ENCODE assay signal across 2 cellular contexts in genomic region chr6:52417675-52418111, GRCh38.
A peak's percentile ranks its signal among the peaks of the same experiment; 100 is the strongest.
TF ChIP-seq lines count a peak whose summit lies in the region.

No MANE protein-coding gene starts in this region.

TF ChIP-seq in HCT116, 20 proteins besides CTCF, POLR2A, EP300 and RAD21 (continued from another document):
- no peak for TF ChIP-seq ZBTB33 (IDR thresholded peaks at IDR 0.05; ENCODE audit: extremely low read depth, insufficient replicate concordance, low read length)

TF ChIP-seq in SK-N-SH, 30 proteins besides CTCF, POLR2A, EP300 and RAD21 (continued from another document):
- TF ChIP-seq, protein P1, sequence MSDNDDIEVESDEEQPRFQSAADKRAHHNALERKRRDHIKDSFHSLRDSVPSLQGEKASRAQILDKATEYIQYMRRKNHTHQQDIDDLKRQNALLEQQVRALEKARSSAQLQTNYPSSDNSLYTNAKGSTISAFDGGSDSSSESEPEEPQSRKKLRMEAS (IDR thresholded peaks at IDR 0.05; ENCODE audit: low read depth) = peak; percentile 85
- TF ChIP-seq EZH2phosphoT487 (IDR thresholded peaks at IDR 0.05; ENCODE audit: borderline replicate concordance, low read depth) (no peak), NFIC (IDR thresholded peaks at IDR 0.05; ENCODE audit: borderline replicate concordance) (no peak)
